ENCODE assay signal across 9 cellular contexts in the genomic region with DNA sequence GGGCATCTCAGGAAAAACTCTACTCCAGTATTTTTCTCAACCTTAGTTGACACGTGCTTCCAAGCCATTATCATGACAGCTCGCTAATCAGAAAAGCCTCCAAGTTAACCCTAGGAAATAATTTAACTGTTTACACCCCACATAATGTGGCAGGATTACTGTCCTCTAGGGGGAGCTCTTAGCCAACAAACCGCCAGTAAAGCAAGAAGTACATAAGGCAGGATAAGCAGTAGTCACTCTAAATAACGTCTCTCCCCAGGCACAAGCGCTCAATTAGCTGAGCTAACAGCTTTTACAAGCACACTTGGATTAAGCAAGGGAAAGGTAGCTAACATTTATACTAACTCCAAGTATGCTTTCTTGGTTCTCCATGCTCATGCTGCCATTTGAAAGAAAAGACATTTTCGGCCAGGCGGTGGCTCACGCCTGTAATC. TPM values are rescaled to one million over a fixed set of nuclear protein-coding genes. Genes with fewer than 3 reads are reported as not detected.
DNase-seq lines count a peak whose midpoint lies in the region; ATAC-seq, FAIRE-seq and TF ChIP-seq lines count a peak whose summit lies in the region.
"Had no signal": no experiment of that assay in that cellular context is flagged by ENCODE, and none has a peak within 500 bp of the region (broad histone marks: within the 10 kb centered on the region; RNA-seq: fewer than 3 reads in every experiment).

No MANE protein-coding gene starts in this region.

- CTCF ChIA-PET in PC-3 (lab: Charles Lee), result no interaction called here
- CTCF ChIA-PET in endothelial cell of umbilical vein (lab: Charles Lee), result interaction anchor here (0.7 to 3.9 kb wide), 12 partner anchors 8 to 501 kb away, joined by 3 to 59 read pairs (median 4); a partner anchor contains a TSS

- no peak overlapping the region for H3K4me3 Mint-ChIP-seq in T-helper 17 cell
- H3K4me3 Mint-ChIP-seq: stimulated activated naive B cell treated with anti-CD40 and anti-IgM and Interleukin-4, amounts not matched to agents 10 μg/mL and 1 μg/mL and 100 μg/mL, for 72 hours had no signal

- H3K9me3 ChIP-seq in PC-3 (ENCODE audit: low read length) (no peaks in the 10 kb centered on the region), endothelial cell of umbilical vein (replicated peaks; ENCODE audit: control insufficient read depth, insufficient read depth, low read length) (no peaks in the 10 kb centered on the region), thoracic aorta (no peaks in the 10 kb centered on the region), T-helper 17 cell (ENCODE audit: control insufficient read depth, low read length, poor library complexity, severe bottlenecking) (no peaks in the 10 kb centered on the region)

- H3K27ac ChIP-seq in PC-3 (ENCODE audit: low read length) (no peak overlapping the region), endothelial cell of umbilical vein (ENCODE audit: insufficient read depth, low read depth, low read length) (no peak overlapping the region), thoracic aorta (no peak overlapping the region)

- dilution Hi-C loops in endothelial cell of umbilical vein (cut with MboI; ENCODE audit: extremely low pct_ligation_motif_present, low sequenced_read_pairs), result no loop called here

- H3K79me2 ChIP-seq in PC-3 (ENCODE audit: low read length), result no peaks in the 10 kb centered on the region
- H3K79me2 ChIP-seq in endothelial cell of umbilical vein (ENCODE audit: control insufficient read depth, insufficient read depth, low read length), result no peaks in the 10 kb centered on the region

- FAIRE-seq in endothelial cell of umbilical vein (lab: Jason Lieb, UNC), result no peak

- TF ChIP-seq POLR2A in endothelial cell of umbilical vein (IDR thresholded peaks at IDR 0.05; ENCODE audit: low read depth, low read length), result no peak

- H3K36me3 ChIP-seq in PC-3 (ENCODE audit: low read depth, low read length) (no peaks in the 10 kb centered on the region), endothelial cell of umbilical vein (ENCODE audit: control insufficient read depth in 2 of 2, extremely low read depth in 1 of 2, insufficient read depth in 2 of 2, low read length in 2 of 2) (no peaks in the 10 kb centered on the region), thoracic aorta (no peaks in the 10 kb centered on the region)

- H3K9me2 ChIP-seq in PC-3 (replicated peaks; ENCODE audit: low read length), result no peaks in the 10 kb centered on the region

- no peaks in the 10 kb centered on the region for H3K36me3 Mint-ChIP-seq in T-helper 17 cell (ENCODE audit: low read depth)
- H3K36me3 Mint-ChIP-seq: stimulated activated naive B cell treated with anti-CD40 and anti-IgM and Interleukin-4, amounts not matched to agents 10 μg/mL and 1 μg/mL and 100 μg/mL, for 72 hours had no signal

- no peaks in the 10 kb centered on the region for H3K4me1 ChIP-seq in PC-3 (ENCODE audit: insufficient read depth, low read length)
- H3K4me1 ChIP-seq in endothelial cell of umbilical vein (ENCODE audit: control insufficient read depth, extremely low read depth, insufficient read depth, low read length), result no peaks in the 10 kb centered on the region
- H3K4me1 ChIP-seq in thoracic aorta (ENCODE audit: control insufficient read depth in 1 of 2, low read depth in 2 of 2), result no peaks in the 10 kb centered on the region

- ATAC-seq in PC-3, result no peak
- no peak for ATAC-seq in thoracic aorta (ENCODE audit: insufficient number of reproducible peaks, low FRiP score, low read depth)
- no peak for ATAC-seq in HG03039 (IDR thresholded peaks at IDR 0.05; ENCODE audit: unreplicated experiment)
- ATAC-seq in T-helper 17 cell, result no peak
- ATAC-seq: stimulated activated naive B cell treated with anti-CD40 and anti-IgM and Interleukin-4, amounts not matched to agents 10 μg/mL and 1 μg/mL and 100 μg/mL, for 72 hours had no signal

- H3K27ac Mint-ChIP-seq in T-helper 17 cell, result no peak overlapping the region
- H3K27ac Mint-ChIP-seq: stimulated activated naive B cell treated with anti-CD40 and anti-IgM and Interleukin-4, amounts not matched to agents 10 μg/mL and 1 μg/mL and 100 μg/mL, for 72 hours had no signal

- DNase-seq in stimulated activated CD4-positive, alpha-beta T cell treated with anti-CD3 and anti-CD28 coated beads, Interleukin-12 subunit alpha, Interleukin-12 subunit beta, amount 100 ng/mL, for 48 hours (ENCODE audit: low read depth in 2 of 3, low spot score in 1 of 3), result peak in 2 of 3 donors; percentile 11 to 60
- DNase-seq in stimulated activated CD4-positive, alpha-beta T cell treated with anti-CD3 and anti-CD28 coated beads, Interleukin-4, amount 100 ng/mL, for 1 hour, result no peak
- peak; percentile 42 for DNase-seq in PC-3
- DNase-seq in endothelial cell of umbilical vein (ENCODE audit: low read depth, low spot score), result peak; percentile 3
- no peak for DNase-seq in thoracic aorta (ENCODE audit: low spot score)
- no peak for DNase-seq in GM19238 (ENCODE audit: insufficient read length, low spot score)
- DNase-seq in T-helper 17 cell, result no peak
- DNase-seq: stimulated activated naive B cell treated with anti-CD40 and anti-IgM and Interleukin-4, amounts not matched to agents 10 μg/mL and 1 μg/mL and 100 μg/mL, for 72 hours had no signal

- H4K20me1 ChIP-seq in PC-3 (ENCODE audit: low read length), result no peaks in the 10 kb centered on the region
- H4K20me1 ChIP-seq in endothelial cell of umbilical vein (replicated peaks; ENCODE audit: control insufficient read depth, extremely low read depth, insufficient read depth, low read length), result no peaks in the 10 kb centered on the region

- intact Hi-C loops in PC-3 (cut with micrococcal nuclease) (no loop called here), endothelial cell of umbilical vein (cut with micrococcal nuclease) (no loop called here)

- H3K9me1 ChIP-seq in endothelial cell of umbilical vein (replicated peaks; ENCODE audit: control insufficient read depth, extremely low read depth, insufficient read depth, low read length), result no peaks in the 10 kb centered on the region

- peaks cover 22% of the 10 kb centered on the region for H3K4me1 Mint-ChIP-seq in T-helper 17 cell

- peaks cover 11% of the 10 kb centered on the region for H3K27me3 Mint-ChIP-seq in T-helper 17 cell

- BruUV-seq in PC-3 (replicated peaks; lab: Mats Ljungman, UMichigan) (no TSS peak), endothelial cell of umbilical vein (replicated peaks; lab: Mats Ljungman, UMichigan) (no TSS peak)

- no peak overlapping the region for H3K4me3 ChIP-seq in PC-3 (ENCODE audit: low read length)
- no peak overlapping the region for H3K4me3 ChIP-seq in endothelial cell of umbilical vein (replicated peaks in 1 of 3; ENCODE audit: insufficient read depth in 1 of 3, low read depth in 1 of 3, low read length in 3 of 3)
- no peak overlapping the region for H3K4me3 ChIP-seq in thoracic aorta

- H3K27me3 ChIP-seq in PC-3 (ENCODE audit: low read length) (peaks cover 4% of the 10 kb centered on the region; the same call in 1 of the 2 replicates), endothelial cell of umbilical vein (ENCODE audit: control insufficient read depth in 2 of 2, insufficient read depth in 2 of 2, low read length in 2 of 2) (peaks cover 0 to 3% of the 10 kb centered on the region in 2 experiments), thoracic aorta (replicated peaks; ENCODE audit: insufficient read depth) (no peaks in the 10 kb centered on the region)

- no peak overlapping the region for H3K4me2 ChIP-seq in PC-3 (ENCODE audit: low read length)
- no peak overlapping the region for H3K4me2 ChIP-seq in endothelial cell of umbilical vein (ENCODE audit: insufficient read depth, low read length)

- peak; percentile 68 for TF ChIP-seq CTCF in PC-3 (conservative IDR thresholded peaks at IDR 0.05; ENCODE audit: low read depth, low read length)
- TF ChIP-seq CTCF in endothelial cell of umbilical vein (IDR thresholded peaks at IDR 0.05; ENCODE audit: extremely low read depth in 1 of 2, insufficient read depth in 1 of 2, low read depth in 1 of 2, low read length in 2 of 2), result peak; percentile 36 to 38
- TF ChIP-seq CTCF in thoracic aorta (IDR thresholded peaks at IDR 0.05), result peak; percentile 9

- H2AFZ ChIP-seq in PC-3 (ENCODE audit: low read length) (no peak overlapping the region), endothelial cell of umbilical vein (ENCODE audit: low read depth, low read length) (no peak overlapping the region)

- POLR2A ChIA-PET in PC-3 (lab: Charles Lee; ENCODE audit: unreplicated experiment) (no interaction called here), endothelial cell of umbilical vein (lab: Charles Lee) (no interaction called here)

- H3F3A ChIP-seq in PC-3 (ENCODE audit: low read length, unreplicated experiment), result no peaks in the 10 kb centered on the region

- H3K9ac ChIP-seq in PC-3 (ENCODE audit: low read length), result no peak overlapping the region
- no peak overlapping the region for H3K9ac ChIP-seq in endothelial cell of umbilical vein (replicated peaks; ENCODE audit: extremely low read depth, insufficient read depth, low read length)

TF ChIP-seq in endothelial cell of umbilical vein, 7 proteins besides CTCF, POLR2A, EP300 and RAD21 (continues in another document):
- TF ChIP-seq EZH2 (IDR thresholded peaks at IDR 0.05; ENCODE audit: borderline replicate concordance, low read depth, low read length, severe bottlenecking) (no peak), MYC (IDR thresholded peaks at IDR 0.05; ENCODE audit: low read depth, low read length) (no peak)

RNA-seq across cellular contexts. Expression of a gene that starts 22.8 kb away (rescaled TPM):
- total RNA-seq in PC-3 (2014; rRNA removed), result not detected in 2 replicates
- not detected in 2 replicates for total RNA-seq in endothelial cell of umbilical vein
- polyA plus RNA-seq in endothelial cell of umbilical vein, result not detected in 2 replicates
- polyA plus RNA-seq in endothelial cell of umbilical vein (2011; cell fraction: cytosol; rRNA removed), result not detected in 2 replicates
- not detected in 2 replicates for polyA plus RNA-seq in endothelial cell of umbilical vein (2011; cell fraction: nucleus; rRNA removed)
- not detected in 2 replicates for polyA plus RNA-seq in endothelial cell of umbilical vein (2012)
- polyA minus RNA-seq in endothelial cell of umbilical vein, result not detected in 2 replicates
- polyA minus RNA-seq in endothelial cell of umbilical vein (2011; cell fraction: cytosol; rRNA and poly(A)+ RNA removed), result not detected
- not detected in 2 replicates for polyA minus RNA-seq in endothelial cell of umbilical vein (2011; cell fraction: nucleus; rRNA and poly(A)+ RNA removed)
- total RNA-seq in thoracic aorta, result not detected
- total RNA-seq in T-helper 17 cell, result not detected

RNA-seq across cellular contexts. Expression of a gene that starts 52.7 kb away (rescaled TPM):
- not detected in 2 replicates for total RNA-seq in PC-3 (2014; rRNA removed)
- total RNA-seq in endothelial cell of umbilical vein, result 4.1 and 5.0 TPM in 2 replicates
- 3.1 and 3.2 TPM in 2 replicates for polyA plus RNA-seq in endothelial cell of umbilical vein
- 3.3 and 3.7 TPM in 2 replicates for polyA plus RNA-seq in endothelial cell of umbilical vein (2011; cell fraction: cytosol; rRNA removed)
- polyA plus RNA-seq in endothelial cell of umbilical vein (2011; cell fraction: nucleus; rRNA removed), result 1.7 and 3.0 TPM in 2 replicates
- polyA plus RNA-seq in endothelial cell of umbilical vein (2012), result 4.7 and 5.0 TPM in 2 replicates
- 1.7 and 3.4 TPM in 2 replicates for polyA minus RNA-seq in endothelial cell of umbilical vein
- not detected for polyA minus RNA-seq in endothelial cell of umbilical vein (2011; cell fraction: cytosol; rRNA and poly(A)+ RNA removed)
- 1.2 and 1.5 TPM in 2 replicates for polyA minus RNA-seq in endothelial cell of umbilical vein (2011; cell fraction: nucleus; rRNA and poly(A)+ RNA removed)
- not detected for total RNA-seq in thoracic aorta
- not detected for total RNA-seq in T-helper 17 cell

Comparison
In these comparisons a context has a peak if more than half of its experiments do, and no peak if none do; other contexts are left out.
1. DNase-seq: peak in stimulated activated CD4-positive, alpha-beta T cell treated with anti-CD3 and anti-CD28 coated beads, Interleukin-12 subunit alpha, Interleukin-12 subunit beta, amount 100 ng/mL, for 48 hours (2 of 3), PC-3 (single experiment) and endothelial cell of umbilical vein (single experiment); none in stimulated activated CD4-positive, alpha-beta T cell treated with anti-CD3 and anti-CD28 coated beads, Interleukin-4, amount 100 ng/mL, for 1 hour (single experiment), thoracic aorta (single experiment), GM19238 (single experiment) and T-helper 17 cell (0 of 3).
2. CTCF ChIP-seq: peak in every context shown above with its lines; median percentile 68 in PC-3; 37 in endothelial cell of umbilical vein; 9 in thoracic aorta.